Comparison of ENCODE assay signal across 30 cellular contexts in the genomic region with DNA sequence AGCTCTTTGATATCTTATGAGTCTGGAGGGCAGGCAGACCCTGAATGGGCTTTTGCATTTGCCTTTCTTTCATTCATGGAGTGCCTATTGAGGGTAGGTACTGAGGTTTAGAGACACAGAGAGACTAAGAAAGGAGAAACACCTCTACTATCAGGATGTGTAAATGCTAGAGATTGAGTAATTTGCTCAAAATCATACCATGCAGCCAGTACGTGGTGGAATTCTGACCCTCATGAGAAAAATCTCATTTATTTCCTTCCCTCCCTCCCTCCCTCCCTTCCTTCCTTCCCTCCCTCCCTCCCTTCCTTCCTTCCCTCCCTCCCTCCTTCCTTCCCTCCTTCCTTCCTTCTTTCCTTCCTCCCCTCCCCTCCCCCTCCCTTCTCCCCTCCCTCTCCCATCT. TPM values are rescaled to one million over a fixed set of nuclear protein-coding genes. Genes with fewer than 3 reads are reported as not detected.
DNase-seq lines count a peak whose midpoint lies in the region; ATAC-seq, FAIRE-seq and TF ChIP-seq lines count a peak whose summit lies in the region.
"Had no signal": no experiment of that assay in that cellular context is flagged by ENCODE, and none has a peak within 500 bp of the region (broad histone marks: within the 10 kb centered on the region; RNA-seq: fewer than 3 reads in every experiment).

No MANE protein-coding gene starts in this region.

- no peaks in the 10 kb centered on the region for H3K79me2 ChIP-seq in hepatocyte

- WGBS in hepatocyte (ENCODE audit: low lambda C conversion rate, missing lambda C conversion rate) = 100% methylated on average over 1 of the region's 1 CpG
- WGBS in psoas muscle, 3 donors = 53 to 74% (median 62%) methylated on average over 1 of the region's 1 CpG
- WGBS in small intestine, 3 donors = 59 to 75% (median 74%) methylated on average over 1 of the region's 1 CpG

- POLR2A ChIA-PET in CD4-positive, alpha-beta T cell (lab: Charles Lee) = interaction anchor here (1.3 to 12.7 kb wide), 3 partner anchors 8 to 19 kb away, joined by 4 to 174 read pairs (median 12); partner anchors contain the start of gene NFATC3

- no peak overlapping the region for H3K4me3 Mint-ChIP-seq in CD4-positive, alpha-beta T cell
- H3K4me3 Mint-ChIP-seq: activated T-cell treated with anti-CD3 and anti-CD28 coated beads, Interleukin-2, amount 50 U/mL, for 4 hours had no signal

- no peak overlapping the region for H3K27ac ChIP-seq in CD4-positive, alpha-beta T cell (ENCODE audit: low read depth, low read length)
- H3K27ac ChIP-seq in hepatocyte (peak overlapping the region; percentile 50), psoas muscle (peak overlapping the region; percentile 92), small intestine (ENCODE audit: low read depth in 1 of 2, low read length in 1 of 2) (no peak overlapping the region), SJCRH30 (no peak overlapping the region)
- H3K27ac ChIP-seq: BLaER1, colonic mucosa had no signal

- H3K27me3 ChIP-seq in CD4-positive, alpha-beta T cell (ENCODE audit: control insufficient read depth, insufficient read depth, low read length) = no peaks in the 10 kb centered on the region
- H3K27me3 ChIP-seq in hepatocyte (no peaks in the 10 kb centered on the region), psoas muscle (ENCODE audit: insufficient read depth in 3 of 3, low read length in 2 of 3) (no peaks in the 10 kb centered on the region), small intestine (ENCODE audit: control insufficient read depth in 2 of 2, insufficient read depth in 2 of 2, low read length in 2 of 2) (no peaks in the 10 kb centered on the region), SJCRH30 (no peaks in the 10 kb centered on the region)
- H3K27me3 ChIP-seq: BLaER1, colonic mucosa, heart left ventricle had no signal

- no peak overlapping the region for H2AFZ ChIP-seq in hepatocyte

- no peaks in the 10 kb centered on the region for H3K36me3 ChIP-seq in hepatocyte (replicated peaks; ENCODE audit: insufficient read depth, low read depth)
- H3K36me3 ChIP-seq in psoas muscle (ENCODE audit: insufficient read depth in 1 of 2, low read depth in 1 of 2) = peaks cover 0 to 11% of the 10 kb centered on the region in 2 donors
- peaks cover 4 to 8% of the 10 kb centered on the region in 2 donors for H3K36me3 ChIP-seq in small intestine (ENCODE audit: control insufficient read depth in 2 of 2, insufficient read depth in 2 of 2, low read length in 2 of 2)
- H3K36me3 ChIP-seq in SJCRH30 = no peaks in the 10 kb centered on the region
- H3K36me3 ChIP-seq: colonic mucosa had no signal

- intact Hi-C loops in CD4-positive, alpha-beta T cell (cut with DNase I, micrococcal nuclease) = no loop called here
- intact Hi-C loops in psoas muscle (cut with DNase I) = no loop called here

- H3K9me3 ChIP-seq in CD4-positive, alpha-beta T cell (ENCODE audit: control insufficient read depth, low read length) = no peaks in the 10 kb centered on the region
- H3K9me3 ChIP-seq in hepatocyte (ENCODE audit: low read depth) (no peaks in the 10 kb centered on the region), psoas muscle (no peaks in the 10 kb centered on the region), small intestine (ENCODE audit: control insufficient read depth, low read depth) (no peaks in the 10 kb centered on the region), SJCRH30 (replicated peaks) (no peaks in the 10 kb centered on the region)
- H3K9me3 ChIP-seq: BLaER1, Caco-2, colonic mucosa, heart left ventricle had no signal

- H3K9me3 Mint-ChIP-seq in CD4-positive, alpha-beta T cell = no peaks in the 10 kb centered on the region
- H3K9me3 Mint-ChIP-seq: activated T-cell treated with anti-CD3 and anti-CD28 coated beads, Interleukin-2, amount 50 U/mL, for 4 hours had no signal

- peaks cover 90% of the 10 kb centered on the region for H3K4me1 Mint-ChIP-seq in CD4-positive, alpha-beta T cell (ENCODE audit: low read depth)

- no peak for FAIRE-seq in small intestine (lab: Jason Lieb, UNC)
- FAIRE-seq: bronchial epithelial cell, TTC549 had no signal

- DNase-seq in CD4-positive, alpha-beta T cell = no peak
- DNase-seq in OCI-M1 (lab: John Stamatoyannopoulos, UW) = peak; percentile 8
- no peak for DNase-seq in hepatocyte (ENCODE audit: low spot score)
- DNase-seq in psoas muscle = no peak
- no peak for DNase-seq in NCI-H1436 (lab: John Stamatoyannopoulos, UW)
- DNase-seq in small intestine = no peak
- no peak for DNase-seq in GM20000 (ENCODE audit: low spot score)
- DNase-seq in SJCRH30 = no peak
- DNase-seq: activated naive CD4-positive, alpha-beta T cell treated with anti-CD3 and anti-CD28 coated beads, Interleukin-2, amount 50 U/mL, for 16 hours; activated T-cell treated with anti-CD3 and anti-CD28 coated beads, Interleukin-2, amount 50 U/mL, for 4 hours; Caco-2; colonic mucosa; DMS79 treated with DMSO at 0.1 percent for 48 hours; effector CD8-positive, alpha-beta T cell; erythroblast; heart left ventricle; MM.1S; NCI-H1417; NCI-H2107; RPMI8226; stimulated activated CD4-positive, alpha-beta T cell treated with anti-CD3 and anti-CD28 coated beads, Interleukin-1b, Interleukin-23, amount 100 ng/mL, for 48 hours had no signal

- no peaks in the 10 kb centered on the region for H3K27me3 Mint-ChIP-seq in CD4-positive, alpha-beta T cell

- CTCF ChIA-PET in CD4-positive, alpha-beta T cell (lab: Charles Lee) = no interaction called here

- H3K4me3 ChIP-seq in hepatocyte (no peak overlapping the region), psoas muscle (no peak overlapping the region), small intestine (ENCODE audit: low read depth in 1 of 2, low read length in 2 of 2) (no peak overlapping the region), SJCRH30 (no peak overlapping the region)
- H3K4me3 ChIP-seq: BLaER1, colonic mucosa, heart left ventricle, skin epidermis had no signal

- H3K4me1 ChIP-seq in hepatocyte (ENCODE audit: insufficient read depth) (peaks cover 4% of the 10 kb centered on the region), psoas muscle (peaks cover 71% of the 10 kb centered on the region), small intestine (ENCODE audit: control insufficient read depth in 2 of 2, insufficient read depth in 1 of 2, low read depth in 1 of 2, low read length in 1 of 2) (peaks cover 3 to 7% of the 10 kb centered on the region in 2 donors), SJCRH30 (peaks cover 33% of the 10 kb centered on the region)

- ATAC-seq in CD4-positive, alpha-beta T cell (ENCODE audit: poor library complexity) = no peak
- ATAC-seq in psoas muscle = no peak
- ATAC-seq: activated T-cell treated with anti-CD3 and anti-CD28 coated beads, Interleukin-2, amount 50 U/mL, for 4 hours; HCT116; heart left ventricle had no signal

- peak overlapping the region; percentile 50 for H3K27ac Mint-ChIP-seq in CD4-positive, alpha-beta T cell

- no peak overlapping the region for H3K4me2 ChIP-seq in hepatocyte
- H3K4me2 ChIP-seq: BLaER1 had no signal

- no peaks in the 10 kb centered on the region for H3K9me2 ChIP-seq in hepatocyte (replicated peaks; ENCODE audit: insufficient read depth)

- TF ChIP-seq CTCF in CD4-positive, alpha-beta T cell (IDR thresholded peaks at IDR 0.05) = no peak
- TF ChIP-seq CTCF in hepatocyte (IDR thresholded peaks at IDR 0.05; ENCODE audit: poor library complexity) (no peak), psoas muscle (IDR thresholded peaks at IDR 0.05) (no peak), GM20000 (IDR thresholded peaks at IDR 0.05; ENCODE audit: extremely low read depth, missing control alignments) (no peak)

- H4K20me1 ChIP-seq in hepatocyte (ENCODE audit: insufficient read depth, poor library complexity, severe bottlenecking) = no peaks in the 10 kb centered on the region

- H3K36me3 Mint-ChIP-seq in CD4-positive, alpha-beta T cell (ENCODE audit: low read depth) = peaks cover 11% of the 10 kb centered on the region

RNA-seq across cellular contexts. Expression of gene NFATC3, which starts 18.4 kb away (rescaled TPM):
- total RNA-seq in CD4-positive, alpha-beta T cell = 10 to 100 TPM; 84.8 to 94.4 TPM
- 33.3 and 35.9 TPM in 2 replicates for total RNA-seq in hepatocyte
- 13.1 and 15.1 TPM in 2 replicates for polyA plus RNA-seq in hepatocyte
- 10 to 100 TPM; 40.8 to 53.5 (median 44.0) TPM for total RNA-seq in psoas muscle
- 10 to 100 TPM in 2 of 3 donors, 1 to 10 TPM in 1; 9.8 to 43.1 (median 17.3) TPM for polyA plus RNA-seq in psoas muscle
- 10 to 100 TPM; 10.8 to 13.9 (median 13.6) TPM for polyA plus RNA-seq in small intestine
- 52.7 and 53.9 TPM in 2 replicates for total RNA-seq in SJCRH30 (2014; rRNA removed; shearing (Covaris generic))

RNA-seq across cellular contexts. Expression of gene DUS2, which starts 43.7 kb away (rescaled TPM):
- total RNA-seq in CD4-positive, alpha-beta T cell = 10 to 100 TPM; 10.4 to 13.6 TPM
- total RNA-seq in hepatocyte = 11.8 and 12.2 TPM in 2 replicates
- polyA plus RNA-seq in hepatocyte = 15.6 and 18.0 TPM in 2 replicates
- total RNA-seq in psoas muscle = 10 to 100 TPM in 2 of 4 donors, 1 to 10 TPM in 2; 7.0 to 10.5 (median 9.8) TPM
- polyA plus RNA-seq in psoas muscle = 10 to 100 TPM in 1 of 3 donors, 1 to 10 TPM in 2; 3.4 to 15.1 (median 9.5) TPM
- 10 to 100 TPM in 1 of 3 donors, 1 to 10 TPM in 2; 7.6 to 12.1 (median 7.8) TPM for polyA plus RNA-seq in small intestine
- 8.6 and 9.0 TPM in 2 replicates for total RNA-seq in SJCRH30 (2014; rRNA removed; shearing (Covaris generic))

RNA-seq across cellular contexts. Expression of gene DDX28, which starts 43.7 kb away (rescaled TPM):
- total RNA-seq in CD4-positive, alpha-beta T cell = 10 to 100 TPM; 18.9 to 19.4 TPM
- 8.6 and 11.1 TPM in 2 replicates for total RNA-seq in hepatocyte
- polyA plus RNA-seq in hepatocyte = 12.5 and 15.0 TPM in 2 replicates
- total RNA-seq in psoas muscle = 10 to 100 TPM; 10.0 to 19.3 (median 14.4) TPM
- polyA plus RNA-seq in psoas muscle = 10 to 100 TPM; 11.9 to 20.2 (median 12.6) TPM
- 10 to 100 TPM in 1 of 3 donors, 1 to 10 TPM in 2; 3.8 to 14.6 (median 7.6) TPM for polyA plus RNA-seq in small intestine
- 9.4 and 9.9 TPM in 2 replicates for total RNA-seq in SJCRH30 (2014; rRNA removed; shearing (Covaris generic))

RNA-seq across cellular contexts. Expression of gene DPEP2NB, which starts 51.1 kb away (rescaled TPM):
- not detected for total RNA-seq in CD4-positive, alpha-beta T cell
- total RNA-seq in hepatocyte = not detected in 2 replicates
- not detected in 2 replicates for polyA plus RNA-seq in hepatocyte
- not detected for total RNA-seq in psoas muscle
- polyA plus RNA-seq in psoas muscle = under 1 TPM in 1 of 3 donors, not detected in 2; 0.05 TPM
- not detected for polyA plus RNA-seq in small intestine
- total RNA-seq in SJCRH30 (2014; rRNA removed; shearing (Covaris generic)) = not detected in 2 replicates
- total RNA-seq: activated T-cell treated with anti-CD3 and anti-CD28 coated beads, Interleukin-2, amount 50 U/mL, for 4 hours; bronchial epithelial cell; Caco-2; colonic mucosa; heart left ventricle; NCI-H460; SK-MEL-5; T-helper 1 cell treated with Interleukin-12 subunit alpha and Interleukin-12 subunit beta and Interleukin-4 antibody, amounts not matched to agents 30 ng/mL and 1 ng/mL, for 36 hours; ureter had no signal
- polyA plus RNA-seq: heart left ventricle had no signal

Comparison
In these comparisons a context has a peak if more than half of its experiments do, and no peak if none do; other contexts are left out.
1. H3K27ac ChIP-seq: peak in hepatocyte (single experiment) and psoas muscle (single experiment); none in CD4-positive, alpha-beta T cell (single experiment), small intestine (0 of 2) and SJCRH30 (single experiment).